Comparison of ENCODE assay signal across 18 cellular contexts in the genomic region with DNA sequence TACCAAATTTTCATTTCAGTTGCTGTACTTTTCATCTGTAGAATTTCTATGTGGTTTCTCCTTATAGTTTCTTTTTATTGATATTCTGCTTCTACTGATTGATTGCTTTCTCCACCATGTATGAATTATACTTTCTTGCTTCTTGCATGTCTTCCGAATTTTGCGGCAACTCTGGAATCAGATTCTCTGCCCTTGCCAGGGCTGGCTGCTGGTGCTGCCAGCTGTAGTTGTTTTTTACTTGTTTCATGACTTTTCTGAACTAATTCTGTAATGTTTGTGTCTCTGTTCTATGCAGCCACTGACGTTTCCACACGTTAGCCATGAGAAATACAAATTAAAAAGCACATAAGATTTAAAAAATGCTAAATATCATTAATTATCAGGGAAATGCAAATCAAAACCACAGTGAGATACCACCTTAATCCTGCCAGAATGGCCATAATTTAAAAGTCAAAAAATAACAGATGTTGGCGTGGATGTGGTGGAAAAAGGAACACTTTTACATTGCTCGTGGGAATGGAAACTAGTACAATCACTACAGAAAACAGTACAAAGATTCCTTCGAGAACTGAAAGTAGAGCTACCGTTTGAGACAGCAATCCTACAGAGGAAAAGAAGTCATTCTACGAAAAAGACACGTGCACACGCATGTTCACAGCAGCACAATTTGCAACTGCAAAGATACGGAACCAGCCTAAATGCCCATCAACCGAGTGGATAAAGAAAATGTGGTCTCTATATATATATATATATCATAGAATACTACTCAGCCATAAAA.
"Had no signal": no experiment of that assay in that cellular context is flagged by ENCODE, and none has a peak within 500 bp of the region (broad histone marks: within the 10 kb centered on the region; RNA-seq: fewer than 3 reads in every experiment).

No MANE protein-coding gene starts in this region.

- DNase-seq: activated CD4-positive, alpha-beta T cell treated with anti-CD3 and anti-CD28 coated beads, Interleukin-2, amount 50 U/mL, for 48 hours; activated naive CD8-positive, alpha-beta T cell treated with anti-CD3 and anti-CD28 coated beads, Interleukin-2, amount 10 ng/mL, durations not matched to agents 7 days and 5 days; activated T-cell treated with anti-CD3 and anti-CD28 coated beads for 4 hours; amygdala; body of pancreas; effector memory CD8-positive, alpha-beta T cell; foreskin fibroblast; hippocampal formation; lower lobe of right lung; naive thymus-derived CD8-positive, alpha-beta T cell; right cardiac atrium; stimulated activated CD4-positive, alpha-beta T cell treated with anti-CD3 and anti-CD28 coated beads, Interleukin-2, amount 100 ng/mL, for 24 hours; stimulated activated naive CD8-positive, alpha-beta T cell treated with anti-CD3 and anti-CD28 coated beads, Interleukin-15, amount 100 ng/mL, for 72 hours; T1000; upper lobe of left lung had no signal

- H3K36me3 ChIP-seq: prostate gland, thoracic aorta had no signal

- H3K4me1 ChIP-seq: body of pancreas, lower lobe of right lung, prostate gland had no signal

- H3K4me3 ChIP-seq: body of pancreas, lower lobe of right lung, prostate gland, thoracic aorta, upper lobe of left lung had no signal

- H3K9me3 ChIP-seq: body of pancreas, lower lobe of right lung, prostate gland, thoracic aorta, upper lobe of left lung had no signal

- H3K27ac ChIP-seq: body of pancreas, lower lobe of right lung, prostate gland, thoracic aorta, upper lobe of left lung had no signal

- ATAC-seq: activated CD4-positive, CD25-positive, alpha-beta regulatory T cell treated with anti-CD3 and anti-CD28 coated beads, Interleukin-2, amount 50 U/mL, for 24 hours; body of pancreas; effector memory CD8-positive, alpha-beta T cell; lower lobe of right lung; naive thymus-derived CD8-positive, alpha-beta T cell; right cardiac atrium; stimulated activated naive CD8-positive, alpha-beta T cell treated with anti-CD3 and anti-CD28 coated beads, Interleukin-15, amount 100 ng/mL, for 72 hours had no signal

- H3K27me3 ChIP-seq: body of pancreas, upper lobe of left lung had no signal
